12 cellular contexts compared by ENCODE assay signal in genomic region chr5:69467442-69468225, GRCh38. TPM values are rescaled to one million over a fixed set of nuclear protein-coding genes. Genes with fewer than 3 reads are reported as not detected.
A peak's percentile ranks its signal among the peaks of the same experiment; 100 is the strongest.
DNase-seq lines count a peak whose midpoint lies in the region; ATAC-seq and TF ChIP-seq lines count a peak whose summit lies in the region.
"Had no signal": no experiment of that assay in that cellular context is flagged by ENCODE, and none has a peak within 500 bp of the region (broad histone marks: within the 10 kb centered on the region; RNA-seq: fewer than 3 reads in every experiment).

No MANE protein-coding gene starts in this region.

- H3K4me3 ChIP-seq in GM12864 (ENCODE audit: low read depth, low read length) = no peak overlapping the region
- H3K4me3 ChIP-seq: vagina had no signal

- ATAC-seq in GM19372 (IDR thresholded peaks at IDR 0.05; ENCODE audit: low read depth, unreplicated experiment) = peak; percentile 92
- ATAC-seq in HG02798 (IDR thresholded peaks at IDR 0.05; ENCODE audit: poor library complexity, unreplicated experiment) = peak; percentile 97
- peak; percentile 90 for ATAC-seq in HG03469 (IDR thresholded peaks at IDR 0.05; ENCODE audit: unreplicated experiment)

- DNase-seq in GM12864 (ENCODE audit: low read depth) (peak; percentile 79), NCI-H2029 treated with DMSO at 0.1 percent for 48 hours (lab: John Stamatoyannopoulos, UW) (no peak), NCI-H774 (lab: John Stamatoyannopoulos, UW) (no peak), mesenteric fat pad (ENCODE audit: low spot score) (no peak), HCEC 1CT (no peak)
- DNase-seq: GDM1, mesenchymal stem cell, NCI-H1694 treated with DMSO at 0.1 percent for 48 hours had no signal

- TF ChIP-seq CTCF in GM12864 (IDR thresholded peaks at IDR 0.05; ENCODE audit: low read depth, low read length, missing control alignments) = no peak

RNA-seq across cellular contexts. Expression of gene OCLN, which starts 25.0 kb away (rescaled TPM):
- 1.3 TPM for total RNA-seq in mesenteric fat pad

RNA-seq across cellular contexts. Expression of gene MARVELD2, which starts 52.7 kb away (rescaled TPM):
- total RNA-seq in mesenteric fat pad = 0.58 TPM
